In genomic region chr16:20243731-20244281, GRCh38 we compare ENCODE assay signal across 2 cellular contexts.
TF ChIP-seq lines count a peak whose summit lies in the region.

No MANE protein-coding gene starts in this region.

TF ChIP-seq in HepG2, 621 proteins besides CTCF, POLR2A, EP300 and RAD21 (continued from another document and continues in another):
- no peak for TF ChIP-seq GLI4 (CRISPR knock-in tag; IDR thresholded peaks at IDR 0.05; ENCODE audit: borderline replicate concordance)
- no peak for TF ChIP-seq RERE (CRISPR knock-in tag; IDR thresholded peaks at IDR 0.05; ENCODE audit: low read depth)
- no peak for TF ChIP-seq ZNF354B (CRISPR knock-in tag; IDR thresholded peaks at IDR 0.05)
- TF ChIP-seq RBM22 (optimal IDR thresholded peaks at IDR 0.05; ENCODE audit: low read length): no peak
- TF ChIP-seq HMGA1 (CRISPR knock-in tag; conservative IDR thresholded peaks at IDR 0.05): no peak
- 0 out of 2 replicates have a peak, but pooled peaks have one; percentile 28 for TF ChIP-seq MAFF (IDR thresholded peaks at IDR 0.05; ENCODE audit: low read depth, low read length)
- TF ChIP-seq MAFK (conservative IDR thresholded peaks at IDR 0.05 in 1 of 2, IDR thresholded peaks at IDR 0.05 in 1 of 2; ENCODE audit: low read length in 2 of 2): peak; percentile 37 to 46; a peak in 3 of 4 replicates
- TF ChIP-seq GATA4 (IDR thresholded peaks at IDR 0.05; ENCODE audit: borderline replicate concordance, low read depth): no peak
- TF ChIP-seq ZNF280D (CRISPR knock-in tag; IDR thresholded peaks at IDR 0.05): no peak
- no peak for TF ChIP-seq FOXK2 (IDR thresholded peaks at IDR 0.05)
- TF ChIP-seq ZMAT5 (CRISPR knock-in tag; IDR thresholded peaks at IDR 0.05; ENCODE audit: borderline replicate concordance, low read depth): no peak
- no peak for TF ChIP-seq SALL1 (CRISPR knock-in tag; IDR thresholded peaks at IDR 0.05)
- no peak for TF ChIP-seq AFF4 (CRISPR knock-in tag; IDR thresholded peaks at IDR 0.05)
- TF ChIP-seq KLF6 (CRISPR knock-in tag; IDR thresholded peaks at IDR 0.05): no peak

TF ChIP-seq in K562, 482 proteins besides CTCF, POLR2A, EP300 and RAD21:
- no peak for TF ChIP-seq ZNF740 (CRISPR knock-in tag; IDR thresholded peaks at IDR 0.05)
- no peak for TF ChIP-seq ZNF740 (tag; IDR thresholded peaks at IDR 0.05)
- peak; percentile 55 for TF ChIP-seq ZNF316 (IDR thresholded peaks at IDR 0.05)
- TF ChIP-seq POLR3G (IDR thresholded peaks at IDR 0.05; ENCODE audit: extremely low read depth, insufficient read length, insufficient replicate concordance): no peak
- TF ChIP-seq TRIM25 (IDR thresholded peaks at IDR 0.05; ENCODE audit: borderline replicate concordance): no peak
- TF ChIP-seq C11orf30 (IDR thresholded peaks at IDR 0.05; ENCODE audit: low read depth): peak; percentile 51; the same call in 1 of the 2 replicates
- peak; percentile 47 for TF ChIP-seq MAFF (IDR thresholded peaks at IDR 0.05; ENCODE audit: low read length)
- TF ChIP-seq PREB (CRISPR knock-in tag; IDR thresholded peaks at IDR 0.05): no peak
- no peak for TF ChIP-seq ZBTB34 (CRISPR knock-in tag; IDR thresholded peaks at IDR 0.05)
- peak; percentile 37; the same call in 1 of the 2 replicates for TF ChIP-seq NFE2L1 (tag; IDR thresholded peaks at IDR 0.05; ENCODE audit: borderline replicate concordance, low read depth)
- no peak for TF ChIP-seq KLF6 (CRISPR knock-in tag; IDR thresholded peaks at IDR 0.05; ENCODE audit: borderline replicate concordance)
- TF ChIP-seq CSDE1 (IDR thresholded peaks at IDR 0.05): no peak
- no peak for TF ChIP-seq ZNF239 (CRISPR knock-in tag; IDR thresholded peaks at IDR 0.05)
- TF ChIP-seq HNRNPK (IDR thresholded peaks at IDR 0.05; ENCODE audit: low read depth, low read length, poor library complexity, severe bottlenecking): no peak
- no peak for TF ChIP-seq NELFE (IDR thresholded peaks at IDR 0.05; ENCODE audit: insufficient read depth, insufficient read length)
- TF ChIP-seq TBP (optimal IDR thresholded peaks at IDR 0.05; ENCODE audit: low read depth, low read length): no peak
- TF ChIP-seq NFE2 (IDR thresholded peaks at IDR 0.05; ENCODE audit: low read depth): peak; percentile 62
- no peak for TF ChIP-seq HMG20B (CRISPR knock-in tag; IDR thresholded peaks at IDR 0.05)
- no peak for TF ChIP-seq MCM3 (IDR thresholded peaks at IDR 0.05)
- TF ChIP-seq DDX20 (tag; IDR thresholded peaks at IDR 0.05; ENCODE audit: low read depth): no peak
- TF ChIP-seq GTF3C2 (IDR thresholded peaks at IDR 0.05; ENCODE audit: borderline replicate concordance, extremely low read depth, insufficient read length): no peak
- TF ChIP-seq RFX1 (IDR thresholded peaks at IDR 0.05): no peak
- TF ChIP-seq MAFG (tag; conservative IDR thresholded peaks at IDR 0.05): peak; percentile 67
- no peak for TF ChIP-seq ZNF830 (CRISPR knock-in tag; IDR thresholded peaks at IDR 0.05)
